In genomic region chr14:61569783-61570182, GRCh38 we compare ENCODE assay signal across 8 cellular contexts.
DNase-seq lines count a peak whose midpoint lies in the region; ATAC-seq and TF ChIP-seq lines count a peak whose summit lies in the region.

No MANE protein-coding gene starts in this region.

- H3K4me3 ChIP-seq in NB4 (ENCODE audit: low read depth, low read length) = peak overlapping the region; percentile 47

- TF ChIP-seq POLR2A in NB4 (IDR thresholded peaks at IDR 0.05; ENCODE audit: extremely low read depth, insufficient read length) (peak; percentile 31), erythroblast (IDR thresholded peaks at IDR 0.05; ENCODE audit: low read length) (no peak)

- H3K9me3 Mint-ChIP-seq in type B pancreatic cell (no peaks in the 10 kb centered on the region), endothelial cell (ENCODE audit: unreplicated experiment) (no peaks in the 10 kb centered on the region)

- H3K4me1 Mint-ChIP-seq in type B pancreatic cell (ENCODE audit: unreplicated experiment) = peaks cover 46% of the 10 kb centered on the region
- H3K4me1 Mint-ChIP-seq in endothelial cell (ENCODE audit: unreplicated experiment) = peaks cover 30% of the 10 kb centered on the region

- DNase-seq in AG20443 (ENCODE audit: low spot score) = peak; percentile 76
- DNase-seq in NB4 (ENCODE audit: low read depth) = peak; percentile 98
- peak; percentile 22 for DNase-seq in activated naive CD4-positive, alpha-beta T cell treated with Interleukin-2 at 50 U/mL for 16 hours
- DNase-seq in left ventricle myocardium superior = peak; percentile 69
- no peak for DNase-seq in type B pancreatic cell (ENCODE audit: extremely low spot score, unreplicated experiment)
- DNase-seq in erythroblast (lab: John Stamatoyannopoulos, UW) = no peak
- DNase-seq in endothelial cell (ENCODE audit: low spot score) = no peak

- TF ChIP-seq CTCF in NB4 (IDR thresholded peaks at IDR 0.05; ENCODE audit: low read depth, low read length) = no peak
- TF ChIP-seq CTCF in type B pancreatic cell (conservative IDR thresholded peaks at IDR 0.05) = no peak
- no peak for TF ChIP-seq CTCF in endothelial cell (IDR thresholded peaks at IDR 0.05; ENCODE audit: unreplicated experiment)

- intact Hi-C loops in left ventricle myocardium superior (cut with micrococcal nuclease) = no loop called here

- H3K36me3 Mint-ChIP-seq in type B pancreatic cell (no peaks in the 10 kb centered on the region), endothelial cell (ENCODE audit: low read depth, unreplicated experiment) (peaks cover 5% of the 10 kb centered on the region)

- H3K4me3 Mint-ChIP-seq in type B pancreatic cell = peak overlapping the region; percentile 29
- H3K4me3 Mint-ChIP-seq in endothelial cell (ENCODE audit: unreplicated experiment) = no peak overlapping the region

- no peak overlapping the region for H3K27ac Mint-ChIP-seq in type B pancreatic cell
- no peak overlapping the region for H3K27ac Mint-ChIP-seq in endothelial cell (ENCODE audit: unreplicated experiment)

- ATAC-seq in left ventricle myocardium superior (peak; percentile 74), GM21717 (IDR thresholded peaks at IDR 0.05; ENCODE audit: unreplicated experiment) (no peak)

- H3K27me3 Mint-ChIP-seq in type B pancreatic cell (peaks cover 28% of the 10 kb centered on the region), endothelial cell (ENCODE audit: unreplicated experiment) (peaks cover 7% of the 10 kb centered on the region)

Comparison
In these comparisons a context has a peak if more than half of its experiments do, and no peak if none do; other contexts are left out.
1. DNase-seq: peak in AG20443 (single experiment), NB4 (single experiment), activated naive CD4-positive, alpha-beta T cell treated with Interleukin-2 at 50 U/mL for 16 hours (single experiment) and left ventricle myocardium superior (single experiment); none in type B pancreatic cell (single experiment), erythroblast (0 of 2) and endothelial cell (single experiment).